24 cellular contexts compared by ENCODE assay signal in the genomic region with DNA sequence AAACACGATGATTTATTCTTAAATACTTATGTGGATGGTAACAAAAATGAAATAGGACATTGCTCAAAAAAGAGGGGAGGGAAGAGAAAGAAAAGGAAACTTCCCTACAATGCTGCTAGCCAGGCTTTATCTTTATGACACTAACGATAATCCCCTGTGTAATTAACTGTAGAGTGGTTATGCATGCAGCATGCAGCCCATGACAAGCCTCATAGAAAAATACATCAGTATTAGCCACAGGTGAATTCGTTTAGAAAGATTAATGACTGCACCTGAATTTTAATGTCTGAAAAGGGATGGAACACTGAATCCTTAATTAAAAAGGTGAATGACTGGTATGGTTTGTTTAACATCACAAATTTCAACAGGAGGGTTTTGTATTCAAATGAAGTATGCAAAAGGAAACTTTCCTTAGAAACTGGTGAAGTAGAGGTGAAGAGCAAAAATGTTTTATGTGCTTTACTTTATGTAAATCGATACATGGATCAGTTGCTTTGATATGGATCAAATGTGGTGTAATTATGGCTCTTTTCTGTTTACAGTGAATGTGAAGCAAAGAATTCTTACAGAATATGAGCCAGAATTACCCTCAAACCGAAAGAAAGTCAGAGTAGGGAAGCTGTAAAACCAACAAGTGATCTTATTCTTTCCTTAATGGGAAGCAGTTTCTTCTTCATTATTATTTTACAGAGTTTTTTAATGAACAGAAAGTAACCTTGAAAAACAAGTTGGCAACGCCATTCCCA.
DNase-seq lines count a peak whose midpoint lies in the region; ATAC-seq and TF ChIP-seq lines count a peak whose summit lies in the region.
"Had no signal": no experiment of that assay in that cellular context is flagged by ENCODE, and none has a peak within 500 bp of the region (broad histone marks: within the 10 kb centered on the region; RNA-seq: fewer than 3 reads in every experiment).

No MANE protein-coding gene starts in this region.

- peaks cover 30% of the 10 kb centered on the region for H3K4me1 Mint-ChIP-seq in GM23338
- H3K4me1 Mint-ChIP-seq: activated CD4-positive, alpha-beta T cell treated with anti-CD3 and anti-CD28 coated beads for 36 hours; activated CD8-positive, alpha-beta memory T cell treated with anti-CD3 and anti-CD28 coated beads, Interleukin-2, amount 10 ng/mL, durations not matched to agents 7 days and 5 days; activated naive CD8-positive, alpha-beta T cell treated with anti-CD3 and anti-CD28 coated beads, Interleukin-2, amount 10 ng/mL, durations not matched to agents 7 days and 5 days; naive thymus-derived CD4-positive, alpha-beta T cell had no signal

- POLR2A ChIA-PET in SK-N-SH (lab: Yijun Ruan, JAX): no interaction called here

- no peak overlapping the region for H3K18ac ChIP-seq in mesendoderm (ENCODE audit: low read length)

- H3K9me3 Mint-ChIP-seq in GM23338: no peaks in the 10 kb centered on the region
- H3K9me3 Mint-ChIP-seq: activated naive CD8-positive, alpha-beta T cell treated with anti-CD3 and anti-CD28 coated beads, Interleukin-2, amount 10 ng/mL, durations not matched to agents 7 days and 5 days; activated T-helper 2 cell treated with anti-CD3 and anti-CD28 coated beads, Interferon-gamma antibody, Interleukin-2, Interleukin-4, amounts not matched to agents 10 μg/mL and 5 μg/mL and 100 μg/mL, durations not matched to agents 14 hours and 24 hours and 36 hours; brain had no signal

- H3K36me3 ChIP-seq in GM23338 (ENCODE audit: insufficient read depth) (no peaks in the 10 kb centered on the region), SK-N-SH (replicated peaks in 1 of 2; ENCODE audit: control insufficient read depth in 1 of 2, insufficient read depth in 2 of 2, low read length in 1 of 2) (no peaks in the 10 kb centered on the region), mesendoderm (ENCODE audit: control insufficient read depth, insufficient read depth, low read length) (no peaks in the 10 kb centered on the region)
- H3K36me3 ChIP-seq: prostate gland had no signal

- no peaks in the 10 kb centered on the region for H4K20me1 ChIP-seq in GM23338 (replicated peaks; ENCODE audit: insufficient read depth)
- H4K20me1 ChIP-seq in SK-N-SH (ENCODE audit: insufficient read depth): no peaks in the 10 kb centered on the region

- CTCF ChIA-PET in SK-N-SH (lab: Yijun Ruan, JAX): interaction anchor here (0.9 to 2.5 kb wide), 2 partner anchors 75 to 579 kb away, joined by 3 to 9 read pairs; no protein-coding TSS in a partner anchor

- H3K4me3 ChIP-seq in GM23338 (no peak overlapping the region), SK-N-SH (ENCODE audit: low read depth in 2 of 2, low read length in 1 of 2) (peak overlapping the region; percentile 21 to 36; a peak in 2 of 4 replicates), mesendoderm (ENCODE audit: low read length) (no peak overlapping the region)
- H3K4me3 ChIP-seq: prostate gland, skin epidermis had no signal

- no peak overlapping the region for H3K27ac ChIP-seq in GM23338 (ENCODE audit: low read depth)
- H3K27ac ChIP-seq in SK-N-SH (ENCODE audit: low read depth in 2 of 2, low read length in 1 of 2): peak overlapping the region; percentile 56 to 95
- no peak overlapping the region for H3K27ac ChIP-seq in mesendoderm (ENCODE audit: low read depth, low read length)
- H3K27ac ChIP-seq: prostate gland, skin epidermis had no signal

- DNase-seq in GM23338 (ENCODE audit: low spot score): no peak
- peak; percentile 54 for DNase-seq in NCI-H1105 (lab: John Stamatoyannopoulos, UW)
- no peak for DNase-seq in SK-N-SH
- DNase-seq in mesendoderm: peak; percentile 40
- DNase-seq in NCI-H1694 (lab: John Stamatoyannopoulos, UW): no peak
- no peak for DNase-seq in NCI-H226
- no peak for DNase-seq in foreskin melanocyte
- DNase-seq in NCI-H128 (lab: John Stamatoyannopoulos, UW; ENCODE audit: unreplicated experiment): no peak
- DNase-seq: activated CD4-positive, alpha-beta T cell treated with anti-CD3 and anti-CD28 coated beads for 36 hours; activated CD8-positive, alpha-beta memory T cell treated with anti-CD3 and anti-CD28 coated beads, Interleukin-2, amount 10 ng/mL, durations not matched to agents 7 days and 5 days; activated naive CD8-positive, alpha-beta T cell treated with anti-CD3 and anti-CD28 coated beads, Interleukin-2, amount 10 ng/mL, durations not matched to agents 7 days and 5 days; COR-L47; hypothalamus; mammary epithelial cell; naive thymus-derived CD4-positive, alpha-beta T cell; NCI-H1930; NCI-H510A; stimulated activated CD4-positive, alpha-beta T cell treated with anti-CD3 and anti-CD28 coated beads, Interleukin-4, amount 100 ng/mL, for 4 hours; T1000 had no signal

- H3K36me3 Mint-ChIP-seq in GM23338 (ENCODE audit: low read depth): no peaks in the 10 kb centered on the region
- H3K36me3 Mint-ChIP-seq: activated CD8-positive, alpha-beta memory T cell treated with anti-CD3 and anti-CD28 coated beads, Interleukin-2, amount 10 ng/mL, durations not matched to agents 7 days and 5 days; activated naive CD8-positive, alpha-beta T cell treated with anti-CD3 and anti-CD28 coated beads, Interleukin-2, amount 10 ng/mL, durations not matched to agents 7 days and 5 days; brain; naive thymus-derived CD4-positive, alpha-beta T cell had no signal

- peak; percentile 13; the same call in 1 of the 2 replicates for TF ChIP-seq RAD21 in SK-N-SH (IDR thresholded peaks at IDR 0.05; ENCODE audit: low read length)

- H3F3A ChIP-seq in GM23338 (replicated peaks; ENCODE audit: low read depth) (no peaks in the 10 kb centered on the region), SK-N-SH (replicated peaks; ENCODE audit: insufficient read depth) (no peaks in the 10 kb centered on the region)

- H3K4me3 Mint-ChIP-seq in GM23338: no peak overlapping the region
- H3K4me3 Mint-ChIP-seq: activated CD4-positive, alpha-beta T cell treated with anti-CD3 and anti-CD28 coated beads for 36 hours; activated CD8-positive, alpha-beta memory T cell treated with anti-CD3 and anti-CD28 coated beads, Interleukin-2, amount 10 ng/mL, durations not matched to agents 7 days and 5 days; activated naive CD8-positive, alpha-beta T cell treated with anti-CD3 and anti-CD28 coated beads, Interleukin-2, amount 10 ng/mL, durations not matched to agents 7 days and 5 days; brain; naive thymus-derived CD4-positive, alpha-beta T cell had no signal

- H3K9ac ChIP-seq in SK-N-SH: peak overlapping the region; percentile 32
- no peak overlapping the region for H3K9ac ChIP-seq in mesendoderm (ENCODE audit: low read length)

- no peak overlapping the region for H2AK5ac ChIP-seq in mesendoderm (ENCODE audit: low read length)

- no peak overlapping the region for H2BK15ac ChIP-seq in mesendoderm (replicated peaks; ENCODE audit: low read depth)

- TF ChIP-seq CTCF in GM23338 (conservative IDR thresholded peaks at IDR 0.05; ENCODE audit: low read depth in 2 of 2) (no peak), SK-N-SH (IDR thresholded peaks at IDR 0.05) (no peak)

- H2AFZ ChIP-seq in GM23338 (no peak overlapping the region), SK-N-SH (ENCODE audit: low read depth) (peak overlapping the region; percentile 72; the same call in 1 of the 2 replicates)

- peak in 1 of 2 experiments; percentile 67; a peak in 2 of 4 replicates for TF ChIP-seq EP300 in SK-N-SH (IDR thresholded peaks at IDR 0.05; ENCODE audit: borderline replicate concordance in 1 of 2, low read depth in 1 of 2, low read length in 1 of 2)

- H3K79me2 ChIP-seq in GM23338 (replicated peaks; ENCODE audit: insufficient read depth) (no peaks in the 10 kb centered on the region), SK-N-SH (ENCODE audit: insufficient read depth) (no peaks in the 10 kb centered on the region), mesendoderm (ENCODE audit: control insufficient read depth, insufficient read depth, low read length) (no peaks in the 10 kb centered on the region)

- no peak overlapping the region for H2BK120ac ChIP-seq in mesendoderm (ENCODE audit: low read depth, low read length)

- H3K4me1 ChIP-seq in GM23338 (ENCODE audit: insufficient read depth) (peaks cover 33% of the 10 kb centered on the region), SK-N-SH (ENCODE audit: control insufficient read depth in 1 of 2, insufficient read depth in 2 of 2, low read depth in 1 of 2, low read length in 1 of 2) (peaks cover 20 to 24% of the 10 kb centered on the region in 2 experiments; a peak in 3 of 4 replicates), mesendoderm (ENCODE audit: control insufficient read depth, low read depth, low read length) (no peaks in the 10 kb centered on the region)
- H3K4me1 ChIP-seq: prostate gland had no signal

- H3K27ac Mint-ChIP-seq in GM23338: peak overlapping the region; percentile 53
- H3K27ac Mint-ChIP-seq: activated CD4-positive, alpha-beta T cell treated with anti-CD3 and anti-CD28 coated beads for 36 hours; activated CD8-positive, alpha-beta memory T cell treated with anti-CD3 and anti-CD28 coated beads, Interleukin-2, amount 10 ng/mL, durations not matched to agents 7 days and 5 days; activated naive CD8-positive, alpha-beta T cell treated with anti-CD3 and anti-CD28 coated beads, Interleukin-2, amount 10 ng/mL, durations not matched to agents 7 days and 5 days; activated T-helper 2 cell treated with anti-CD3 and anti-CD28 coated beads, Interferon-gamma antibody, Interleukin-2, Interleukin-4, amounts not matched to agents 10 μg/mL and 5 μg/mL and 100 μg/mL, durations not matched to agents 14 hours and 24 hours and 36 hours; brain; naive thymus-derived CD4-positive, alpha-beta T cell had no signal

- 13% methylated on average over 6 of the region's 6 CpGs for WGBS in SK-N-SH (ENCODE audit: low lambda C conversion rate)
- WGBS in mesendoderm (ENCODE audit: extremely low coverage, insufficient coverage, low lambda C conversion rate): no CpG with 5 or more reads among the region's 6 CpGs

- H3K9me2 ChIP-seq in GM23338 (ENCODE audit: insufficient read depth) (no peaks in the 10 kb centered on the region), SK-N-SH (no peaks in the 10 kb centered on the region)

- H3K27me3 Mint-ChIP-seq in GM23338 (ENCODE audit: insufficient read depth, low read depth, poor library complexity): no peaks in the 10 kb centered on the region
- H3K27me3 Mint-ChIP-seq: activated CD4-positive, alpha-beta T cell treated with anti-CD3 and anti-CD28 coated beads for 36 hours; activated CD8-positive, alpha-beta memory T cell treated with anti-CD3 and anti-CD28 coated beads, Interleukin-2, amount 10 ng/mL, durations not matched to agents 7 days and 5 days; activated naive CD8-positive, alpha-beta T cell treated with anti-CD3 and anti-CD28 coated beads, Interleukin-2, amount 10 ng/mL, durations not matched to agents 7 days and 5 days; brain; naive thymus-derived CD4-positive, alpha-beta T cell had no signal

- H3K23ac ChIP-seq in mesendoderm (ENCODE audit: low read length): no peak overlapping the region

- H3K56ac ChIP-seq in mesendoderm (ENCODE audit: low read length): no peak overlapping the region

- no peak overlapping the region for H3K4ac ChIP-seq in mesendoderm (ENCODE audit: low read depth, low read length)

- H4K5ac ChIP-seq in mesendoderm (ENCODE audit: low read length): no peak overlapping the region

- no peak overlapping the region for H3K4me2 ChIP-seq in GM23338
- H3K4me2 ChIP-seq in SK-N-SH: peak overlapping the region; percentile 78
- H3K4me2 ChIP-seq in mesendoderm (ENCODE audit: low read length): no peak overlapping the region

- no peaks in the 10 kb centered on the region for H3K9me3 ChIP-seq in SK-N-SH
- H3K9me3 ChIP-seq: prostate gland had no signal

- no peaks in the 10 kb centered on the region for H3K79me1 ChIP-seq in mesendoderm (ENCODE audit: low read length)

- ATAC-seq in GM23338: no peak
- ATAC-seq: activated CD4-positive, alpha-beta T cell treated with anti-CD3 and anti-CD28 coated beads for 36 hours; activated CD8-positive, alpha-beta memory T cell treated with anti-CD3 and anti-CD28 coated beads, Interleukin-2, amount 10 ng/mL, durations not matched to agents 7 days and 5 days; HepG2; naive thymus-derived CD4-positive, alpha-beta T cell had no signal

- H2BK5ac ChIP-seq in mesendoderm (ENCODE audit: low read length): no peak overlapping the region

- no peaks in the 10 kb centered on the region for H3K27me3 ChIP-seq in GM23338 (ENCODE audit: insufficient read depth)
- H3K27me3 ChIP-seq in SK-N-SH (ENCODE audit: insufficient read depth): no peaks in the 10 kb centered on the region
- H3K27me3 ChIP-seq in mesendoderm (ENCODE audit: insufficient read depth, low read length, poor library complexity): no peaks in the 10 kb centered on the region

- H4K8ac ChIP-seq in mesendoderm (ENCODE audit: low read depth, low read length): no peak overlapping the region

Comparison
In these comparisons a context has a peak if more than half of its experiments do, and no peak if none do; other contexts are left out.
1. DNase-seq: peak in NCI-H1105 (single experiment) and mesendoderm (single experiment); none in GM23338 (single experiment), SK-N-SH (single experiment), NCI-H1694 (single experiment), NCI-H226 (single experiment), foreskin melanocyte (single experiment) and NCI-H128 (single experiment).
2. H3K27ac ChIP-seq: peak in SK-N-SH (2 of 2); none in GM23338 (single experiment) and mesendoderm (single experiment).
3. H3K4me3 ChIP-seq: peak in SK-N-SH (2 of 2); none in GM23338 (single experiment) and mesendoderm (single experiment).